19 cellular contexts compared by ENCODE assay signal in the genomic region with DNA sequence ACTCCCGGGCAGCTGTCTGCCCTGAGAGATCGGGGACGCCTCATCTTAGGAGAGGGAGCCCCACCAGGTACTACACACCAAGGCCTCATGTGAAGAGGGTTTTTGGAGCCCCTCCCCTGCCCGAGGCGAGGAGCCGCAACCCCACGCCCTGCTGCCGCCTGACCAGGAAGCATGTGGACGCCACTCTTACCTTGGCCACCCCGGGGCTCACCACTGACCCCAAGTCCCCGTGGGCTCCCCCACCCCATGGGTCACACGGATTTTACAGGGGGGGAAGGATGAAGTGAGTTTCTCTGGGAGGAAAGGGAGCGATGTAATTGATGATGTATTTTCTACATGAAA. TPM values are rescaled to one million over a fixed set of nuclear protein-coding genes. Genes with fewer than 3 reads are reported as not detected.
DNase-seq lines count a peak whose midpoint lies in the region; ATAC-seq and TF ChIP-seq lines count a peak whose summit lies in the region.
"Had no signal": no experiment of that assay in that cellular context is flagged by ENCODE, and none has a peak within 500 bp of the region (broad histone marks: within the 10 kb centered on the region; RNA-seq: fewer than 3 reads in every experiment).

No MANE protein-coding gene starts in this region.

- H3K4me2 ChIP-seq in BLaER1 (peak overlapping the region; percentile 95), GM23338 (no peak overlapping the region), SU-DHL-6 (ENCODE audit: low read depth, low read length, poor library complexity, severe bottlenecking) (peak overlapping the region; percentile 46), neural progenitor cell (no peak overlapping the region)
- H3K4me2 ChIP-seq: PC-9 had no signal

- H3K27me3 Mint-ChIP-seq in GM23338 (ENCODE audit: insufficient read depth, low read depth, poor library complexity) (peaks cover 9% of the 10 kb centered on the region), neural progenitor cell (ENCODE audit: insufficient read depth, low read depth) (peaks cover 2% of the 10 kb centered on the region)

- H3K9ac ChIP-seq in BLaER1 (peak overlapping the region; percentile 71), SU-DHL-6 (ENCODE audit: low read length) (peak overlapping the region; percentile 41; the same call in 1 of the 2 replicates), neural progenitor cell (no peak overlapping the region)

- H3K4me1 ChIP-seq in BLaER1 (peaks cover 78% of the 10 kb centered on the region), GM23338 (ENCODE audit: insufficient read depth) (no peaks in the 10 kb centered on the region), neural progenitor cell (peaks cover 7% of the 10 kb centered on the region)

- H3K27me3 ChIP-seq in BLaER1 (peaks cover 7% of the 10 kb centered on the region; the same call in 1 of the 2 replicates), GM23338 (ENCODE audit: insufficient read depth) (no peaks in the 10 kb centered on the region), SU-DHL-6 (ENCODE audit: low read length) (no peaks in the 10 kb centered on the region), neural progenitor cell (no peaks in the 10 kb centered on the region)

- H3K4me3 ChIP-seq in BLaER1 (peak overlapping the region; percentile 57), GM23338 (no peak overlapping the region), SU-DHL-6 (ENCODE audit: insufficient read depth, low read length, poor library complexity, severe bottlenecking) (no peak overlapping the region), neural progenitor cell (no peak overlapping the region)
- H3K4me3 ChIP-seq: PC-9 had no signal

- H2AFZ ChIP-seq in GM23338 (no peak overlapping the region), SU-DHL-6 (ENCODE audit: low read depth, low read length, severe bottlenecking) (no peak overlapping the region), neural progenitor cell (replicated peaks) (no peak overlapping the region)
- H2AFZ ChIP-seq: PC-9 had no signal

- H3K27ac Mint-ChIP-seq in GM23338, result 0 out of 2 replicates have a peak overlapping the region, but pooled peaks have one; percentile 36
- no peak overlapping the region for H3K27ac Mint-ChIP-seq in neural progenitor cell

- H3K9me2 ChIP-seq in GM23338 (ENCODE audit: insufficient read depth) (no peaks in the 10 kb centered on the region), SU-DHL-6 (replicated peaks; ENCODE audit: insufficient read depth, low read length) (no peaks in the 10 kb centered on the region)

- no peaks in the 10 kb centered on the region for H3K79me2 ChIP-seq in GM23338 (replicated peaks; ENCODE audit: insufficient read depth)
- no peaks in the 10 kb centered on the region for H3K79me2 ChIP-seq in SU-DHL-6 (ENCODE audit: insufficient read depth, low read length)
- H3K79me2 ChIP-seq in neural progenitor cell (ENCODE audit: low read depth), result no peaks in the 10 kb centered on the region

- ATAC-seq in GM23338 (no peak; the same call in 2 of the 3 replicates), GM18498 (IDR thresholded peaks at IDR 0.05; ENCODE audit: unreplicated experiment) (no peak), HG02852 (IDR thresholded peaks at IDR 0.05; ENCODE audit: unreplicated experiment) (no peak)

- H3F3A ChIP-seq in GM23338 (replicated peaks; ENCODE audit: low read depth), result no peaks in the 10 kb centered on the region
- peaks cover 23% of the 10 kb centered on the region for H3F3A ChIP-seq in SU-DHL-6 (ENCODE audit: insufficient read depth)
- H3F3A ChIP-seq in neural progenitor cell (ENCODE audit: low read depth), result peaks cover 17% of the 10 kb centered on the region

- H3K36me3 ChIP-seq in BLaER1, result peaks cover 14% of the 10 kb centered on the region; the same call in 1 of the 2 replicates
- no peaks in the 10 kb centered on the region for H3K36me3 ChIP-seq in GM23338 (ENCODE audit: insufficient read depth)
- H3K36me3 ChIP-seq in SU-DHL-6 (ENCODE audit: low read length), result no peaks in the 10 kb centered on the region
- no peaks in the 10 kb centered on the region for H3K36me3 ChIP-seq in neural progenitor cell

- DNase-seq in GM23338 (ENCODE audit: low spot score) (no peak), neural progenitor cell (ENCODE audit: low spot score) (no peak), NCI-H1092 (lab: John Stamatoyannopoulos, UW) (no peak), HuH-7.5 (ENCODE audit: low spot score) (no peak)
- DNase-seq: IMR-90; NCI-H1417 treated with DMSO at 0.1 percent for 48 hours; NCI-H1930; NCI-H2171; NCI-H446; NK-92 treated with Interleukin-12 subunit alpha and Interleukin-12 subunit beta, amount 100 ng/mL, for 24 hours; PC-9 had no signal

- H3K27ac ChIP-seq in BLaER1, result peak overlapping the region; percentile 74
- H3K27ac ChIP-seq in GM23338 (ENCODE audit: low read depth), result no peak overlapping the region; the same call in 1 of the 2 replicates
- H3K27ac ChIP-seq in SU-DHL-6 (ENCODE audit: low read depth, low read length), result peak overlapping the region; percentile 91
- H3K27ac ChIP-seq in neural progenitor cell, result peak overlapping the region; percentile 58
- H3K27ac ChIP-seq: PC-9 had no signal

- H3K4me1 Mint-ChIP-seq in GM23338 (0 out of 3 replicates have a peak, but pooled peaks cover 2% of the 10 kb centered on the region), neural progenitor cell (peaks cover 9% of the 10 kb centered on the region)

- H3K9me3 ChIP-seq in BLaER1 (no peaks in the 10 kb centered on the region), SU-DHL-6 (ENCODE audit: insufficient read depth, low read length) (no peaks in the 10 kb centered on the region), neural progenitor cell (ENCODE audit: low read depth) (no peaks in the 10 kb centered on the region)

- H3K36me3 Mint-ChIP-seq in GM23338 (ENCODE audit: low read depth) (no peaks in the 10 kb centered on the region; the same call in 2 of the 3 replicates), neural progenitor cell (no peaks in the 10 kb centered on the region)

- H3K4me3 Mint-ChIP-seq in GM23338, result no peak overlapping the region
- no peak overlapping the region for H3K4me3 Mint-ChIP-seq in neural progenitor cell
- H3K4me3 Mint-ChIP-seq: CD14-positive monocyte had no signal

- no peaks in the 10 kb centered on the region; the same call in 1 of the 2 replicates for H4K20me1 ChIP-seq in BLaER1
- no peaks in the 10 kb centered on the region for H4K20me1 ChIP-seq in GM23338 (replicated peaks; ENCODE audit: insufficient read depth)
- no peaks in the 10 kb centered on the region for H4K20me1 ChIP-seq in SU-DHL-6 (ENCODE audit: low read depth, low read length)
- peaks cover 4% of the 10 kb centered on the region for H4K20me1 ChIP-seq in neural progenitor cell (ENCODE audit: low read depth)

- H3K9me3 Mint-ChIP-seq in GM23338 (no peaks in the 10 kb centered on the region), neural progenitor cell (no peaks in the 10 kb centered on the region)
- H3K9me3 Mint-ChIP-seq: CD14-positive monocyte had no signal

- TF ChIP-seq CTCF in GM23338 (conservative IDR thresholded peaks at IDR 0.05; ENCODE audit: low read depth in 2 of 2), result no peak
- no peak for TF ChIP-seq CTCF in SU-DHL-6 (IDR thresholded peaks at IDR 0.05; ENCODE audit: insufficient read depth, low read length, poor library complexity, severe bottlenecking)
- no peak for TF ChIP-seq CTCF in neural progenitor cell (IDR thresholded peaks at IDR 0.05)

RNA-seq across cellular contexts. Expression of gene CYP2W1, which starts 17.6 kb away (rescaled TPM):
- total RNA-seq in GM23338 (2014; rRNA removed; shearing (Covaris generic)), result not detected in 2 replicates
- polyA plus RNA-seq in GM23338 (2016; fragmentation: Nextera tagmentation; extraction: Ambion mirVana), result not detected in 2 replicates
- 0.06 TPM in 1 of 2 replicates, not detected in the other for total RNA-seq in neural progenitor cell (ENCODE audit: low replicate concordance)
- total RNA-seq: H4, IMR-90, LHCN-M2, PC-9, SK-MEL-5 had no signal
- polyA plus RNA-seq: CD14-positive monocyte, IMR-90 had no signal

RNA-seq across cellular contexts. Expression of gene COX19, which starts 25.2 kb away (rescaled TPM):
- total RNA-seq in GM23338 (2014; rRNA removed; shearing (Covaris generic)), result 6.2 and 11.7 TPM in 2 replicates
- 12.6 and 13.9 TPM in 2 replicates for polyA plus RNA-seq in GM23338 (2016; fragmentation: Nextera tagmentation; extraction: Ambion mirVana)
- total RNA-seq in neural progenitor cell (ENCODE audit: low replicate concordance), result 15.1 and 17.9 TPM in 2 replicates

RNA-seq across cellular contexts. Expression of gene GPR146, which starts 43.8 kb away (rescaled TPM):
- total RNA-seq in GM23338 (2014; rRNA removed; shearing (Covaris generic)), result 0.16 and 0.28 TPM in 2 replicates
- polyA plus RNA-seq in GM23338 (2016; fragmentation: Nextera tagmentation; extraction: Ambion mirVana), result 0.37 TPM in 1 of 2 replicates, not detected in the other
- 0.79 and 3.5 TPM in 2 replicates for total RNA-seq in neural progenitor cell (ENCODE audit: low replicate concordance)

RNA-seq across cellular contexts. Expression of gene ADAP1, which starts 46.1 kb away (rescaled TPM):
- 4.3 and 9.6 TPM in 2 replicates for total RNA-seq in GM23338 (2014; rRNA removed; shearing (Covaris generic))
- polyA plus RNA-seq in GM23338 (2016; fragmentation: Nextera tagmentation; extraction: Ambion mirVana), result 1.9 and 2.2 TPM in 2 replicates
- 0.30 and 2.0 TPM in 2 replicates for total RNA-seq in neural progenitor cell (ENCODE audit: low replicate concordance)

Comparison
In these comparisons a context has a peak if more than half of its experiments do, and no peak if none do; other contexts are left out.
1. H3K4me2 ChIP-seq: peak in BLaER1 (single experiment) and SU-DHL-6 (single experiment); none in GM23338 (single experiment) and neural progenitor cell (single experiment).